ENCODE assay signal across 16 cellular contexts in the genomic region with DNA sequence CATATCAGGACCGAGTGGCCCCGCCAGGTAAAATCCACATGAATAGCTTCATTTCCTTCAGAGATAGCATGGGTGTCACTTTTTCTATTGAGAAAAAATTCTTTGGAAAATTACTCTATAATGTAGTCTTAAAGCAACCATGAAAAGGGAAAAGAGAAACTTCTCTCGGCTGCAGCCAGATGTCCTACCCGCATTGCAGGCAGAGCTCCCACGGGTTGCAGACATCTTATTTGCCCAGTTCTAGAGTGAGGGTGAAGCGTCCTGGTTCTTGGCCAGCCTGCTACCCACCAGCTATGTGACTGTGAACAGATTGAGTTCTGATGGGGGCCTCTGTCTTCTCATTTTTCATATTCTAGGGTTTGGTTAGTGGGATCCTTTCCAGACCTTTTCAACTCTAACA. TPM values are rescaled to one million over a fixed set of nuclear protein-coding genes. Genes with fewer than 3 reads are reported as not detected.
DNase-seq lines count a peak whose midpoint lies in the region; ATAC-seq and TF ChIP-seq lines count a peak whose summit lies in the region.
"Had no signal": no experiment of that assay in that cellular context is flagged by ENCODE, and none has a peak within 500 bp of the region (broad histone marks: within the 10 kb centered on the region; RNA-seq: fewer than 3 reads in every experiment).

No MANE protein-coding gene starts in this region.

- H3K4me3 Mint-ChIP-seq in nephron: peak overlapping the region; percentile 62 to 67 (median 62)
- H3K4me3 Mint-ChIP-seq in natural killer cell treated with Interleukin-12 subunit alpha and Interleukin-12 subunit beta and Interleukin-15 and Interleukin-18, amount 100 ng/mL, for 72 hours: no peak overlapping the region
- H3K4me3 Mint-ChIP-seq: activated CD4-positive, alpha-beta T cell treated with anti-CD3 and anti-CD28 coated beads for 36 hours; activated naive CD8-positive, alpha-beta T cell treated with anti-CD3 and anti-CD28 coated beads, Interleukin-2, amount 10 ng/mL, durations not matched to agents 7 days and 5 days; T-helper 17 cell had no signal

- H3K4me3 ChIP-seq in heart right ventricle (peak overlapping the region in 2 of 10 donors; percentile 96 to 97), endocrine pancreas (ENCODE audit: control insufficient read depth, insufficient read depth, low read length) (peak overlapping the region; percentile 94), upper lobe of left lung (peak overlapping the region in 1 of 4 donors; percentile 65)
- H3K4me3 ChIP-seq: K562 had no signal

- H3K36me3 ChIP-seq in heart right ventricle (peaks cover 0 to 45% (median 9%) of the 10 kb centered on the region in 9 donors), endocrine pancreas (ENCODE audit: control insufficient read depth, insufficient read depth, low read length) (no peaks in the 10 kb centered on the region), upper lobe of left lung (peaks cover 0 to 14% (median 7%) of the 10 kb centered on the region in 4 donors)

- no peak overlapping the region for H3K9ac ChIP-seq in endocrine pancreas (ENCODE audit: control insufficient read depth, insufficient read depth, low read length)

- no peak for DNase-seq in heart right ventricle
- no peak for DNase-seq in cardiac septum (ENCODE audit: low spot score)
- DNase-seq in upper lobe of left lung: no peak
- DNase-seq in NCI-H1694 treated with DMSO at 0.1 percent for 48 hours (lab: John Stamatoyannopoulos, UW): no peak
- no peak for DNase-seq in activated CD8-positive, alpha-beta memory T cell treated with anti-CD3 and anti-CD28 coated beads for 24 hours
- no peak for DNase-seq in natural killer cell treated with Interleukin-12 subunit alpha and Interleukin-12 subunit beta and Interleukin-15 and Interleukin-18, amount 100 ng/mL, for 72 hours (ENCODE audit: low spot score)
- DNase-seq: activated CD4-positive, alpha-beta T cell treated with anti-CD3 and anti-CD28 coated beads for 36 hours; activated naive CD8-positive, alpha-beta T cell treated with anti-CD3 and anti-CD28 coated beads, Interleukin-2, amount 10 ng/mL, durations not matched to agents 7 days and 5 days; GOT3; naive thymus-derived CD4-positive, alpha-beta T cell; NCI-H1417; NCI-H510A; T-helper 17 cell had no signal

- H3K27me3 Mint-ChIP-seq in nephron (ENCODE audit: low read depth): peaks cover 9% of the 10 kb centered on the region
- H3K27me3 Mint-ChIP-seq in natural killer cell treated with Interleukin-12 subunit alpha and Interleukin-12 subunit beta and Interleukin-15 and Interleukin-18, amount 100 ng/mL, for 72 hours: peaks cover 7% of the 10 kb centered on the region in 2 donors
- H3K27me3 Mint-ChIP-seq: activated naive CD8-positive, alpha-beta T cell treated with anti-CD3 and anti-CD28 coated beads, Interleukin-2, amount 10 ng/mL, durations not matched to agents 7 days and 5 days had no signal

- no peaks in the 10 kb centered on the region for H3K9me3 Mint-ChIP-seq in nephron
- no peaks in the 10 kb centered on the region for H3K9me3 Mint-ChIP-seq in natural killer cell treated with Interleukin-12 subunit alpha and Interleukin-12 subunit beta and Interleukin-15 and Interleukin-18, amount 100 ng/mL, for 72 hours
- H3K9me3 Mint-ChIP-seq: activated naive CD8-positive, alpha-beta T cell treated with anti-CD3 and anti-CD28 coated beads, Interleukin-2, amount 10 ng/mL, durations not matched to agents 7 days and 5 days; naive thymus-derived CD4-positive, alpha-beta T cell had no signal

- no peak for TF ChIP-seq CTCF in heart right ventricle (IDR thresholded peaks at IDR 0.05)
- no peak for TF ChIP-seq CTCF in nephron (IDR thresholded peaks at IDR 0.05; ENCODE audit: unreplicated experiment in 3 of 3)
- no peak for TF ChIP-seq CTCF in upper lobe of left lung (IDR thresholded peaks at IDR 0.05)

- H3K27ac ChIP-seq in heart right ventricle: peak overlapping the region in 9 of 10 donors; percentile 65 to 98 (median 92)
- peak overlapping the region in 3 of 4 donors; percentile 39 to 95 (median 95) for H3K27ac ChIP-seq in upper lobe of left lung

- TF ChIP-seq POLR2A in upper lobe of left lung (IDR thresholded peaks at IDR 0.05): no peak

- peak overlapping the region in 2 of 3 experiments; percentile 4 to 68 for H3K27ac Mint-ChIP-seq in nephron
- no peak overlapping the region for H3K27ac Mint-ChIP-seq in natural killer cell treated with Interleukin-12 subunit alpha and Interleukin-12 subunit beta and Interleukin-15 and Interleukin-18, amount 100 ng/mL, for 72 hours
- H3K27ac Mint-ChIP-seq: activated CD4-positive, alpha-beta T cell treated with anti-CD3 and anti-CD28 coated beads for 36 hours; activated naive CD8-positive, alpha-beta T cell treated with anti-CD3 and anti-CD28 coated beads, Interleukin-2, amount 10 ng/mL, durations not matched to agents 7 days and 5 days; naive thymus-derived CD4-positive, alpha-beta T cell; T-helper 17 cell had no signal

- no peak for TF ChIP-seq EP300 in upper lobe of left lung (IDR thresholded peaks at IDR 0.05)

- 61 to 62% methylated on average over 6 of the region's 6 CpGs for WGBS in heart right ventricle, 2 donors
- 77 to 78% methylated on average over 6 of the region's 6 CpGs for WGBS in upper lobe of left lung, 2 donors

- peaks cover 0 to 87% (median 49%) of the 10 kb centered on the region in 9 donors for H3K4me1 ChIP-seq in heart right ventricle
- H3K4me1 ChIP-seq in endocrine pancreas (ENCODE audit: control insufficient read depth, insufficient read depth, low read length): peaks cover 16% of the 10 kb centered on the region
- H3K4me1 ChIP-seq in upper lobe of left lung: peaks cover 29 to 55% (median 46%) of the 10 kb centered on the region in 4 donors

- peaks cover 48% of the 10 kb centered on the region for H3K4me1 Mint-ChIP-seq in nephron
- peaks cover 45 to 59% of the 10 kb centered on the region in 2 donors for H3K4me1 Mint-ChIP-seq in natural killer cell treated with Interleukin-12 subunit alpha and Interleukin-12 subunit beta and Interleukin-15 and Interleukin-18, amount 100 ng/mL, for 72 hours (ENCODE audit: low read depth in 2 of 2)

- intact Hi-C loops in heart right ventricle (cut with DNase I) (no loop called here), cardiac septum (cut with DNase I) (loop anchor here (5.0 kb wide), 1 partner anchor 81 kb away; no protein-coding TSS in a partner anchor)

- H3K9me3 ChIP-seq in heart right ventricle (no peaks in the 10 kb centered on the region), endocrine pancreas (ENCODE audit: control insufficient read depth, low read length) (no peaks in the 10 kb centered on the region), upper lobe of left lung (no peaks in the 10 kb centered on the region)

- ATAC-seq in heart right ventricle: no peak
- no peak for ATAC-seq in upper lobe of left lung (ENCODE audit: low FRiP score in 2 of 2)
- ATAC-seq in natural killer cell treated with Interleukin-12 subunit alpha and Interleukin-12 subunit beta and Interleukin-15 and Interleukin-18, amount 100 ng/mL, for 72 hours: no peak
- ATAC-seq: activated CD4-positive, alpha-beta T cell treated with anti-CD3 and anti-CD28 coated beads for 36 hours; K562; naive thymus-derived CD4-positive, alpha-beta T cell; T-helper 17 cell had no signal

- peaks cover 52% of the 10 kb centered on the region for H3K36me3 Mint-ChIP-seq in nephron (ENCODE audit: low read depth)
- peaks cover 5% of the 10 kb centered on the region for H3K36me3 Mint-ChIP-seq in natural killer cell treated with Interleukin-12 subunit alpha and Interleukin-12 subunit beta and Interleukin-15 and Interleukin-18, amount 100 ng/mL, for 72 hours

- H3K27me3 ChIP-seq in heart right ventricle: no peaks in the 10 kb centered on the region
- H3K27me3 ChIP-seq in endocrine pancreas (ENCODE audit: control insufficient read depth, insufficient read depth, low read length): no peaks in the 10 kb centered on the region
- peaks cover 0 to 4% (median 0%) of the 10 kb centered on the region in 4 donors for H3K27me3 ChIP-seq in upper lobe of left lung

RNA-seq across cellular contexts. Expression of a gene that starts 5.0 kb away (rescaled TPM):
- 100 to 1,000 TPM; 245 to 472 (median 272) TPM for total RNA-seq in heart right ventricle
- polyA plus RNA-seq in heart right ventricle: 100 to 1,000 TPM; 137 to 215 TPM
- total RNA-seq in cardiac septum: 256 TPM
- 100 to 1,000 TPM in 5 of 6 donors, 10 to 100 TPM in 1; 31.4 to 309 (median 172) TPM for total RNA-seq in upper lobe of left lung
- 1 to 10 TPM; 1.3 to 2.3 TPM for total RNA-seq in natural killer cell treated with Interleukin-12 subunit alpha and Interleukin-12 subunit beta and Interleukin-15 and Interleukin-18, amount 100 ng/mL, for 72 hours

Comparison
In these comparisons a context has a peak if more than half of its experiments do, and no peak if none do; other contexts are left out.
1. H3K27ac Mint-ChIP-seq: peak in nephron (2 of 3); none in natural killer cell treated with Interleukin-12 subunit alpha and Interleukin-12 subunit beta and Interleukin-15 and Interleukin-18, amount 100 ng/mL, for 72 hours (0 of 2).
2. RNA of a gene that starts 5.0 kb away (total RNA-seq): 245 to 472 TPM in heart right ventricle, 256 TPM in cardiac septum (single experiment) and 31.4 to 309 TPM in upper lobe of left lung; 1.3 to 2.3 TPM in natural killer cell treated with Interleukin-12 subunit alpha and Interleukin-12 subunit beta and Interleukin-15 and Interleukin-18, amount 100 ng/mL, for 72 hours; every median in the first group is over 4 times any median in the second.